12 cellular contexts compared by ENCODE assay signal in genomic region chr1:173294853-173295252, GRCh38.
"Had no signal": no experiment of that assay in that cellular context is flagged by ENCODE, and none has a peak within 500 bp of the region (broad histone marks: within the 10 kb centered on the region; RNA-seq: fewer than 3 reads in every experiment).

No MANE protein-coding gene starts in this region.

- H3K9me3 ChIP-seq: esophagus squamous epithelium, heart right ventricle, pancreas, tibial nerve had no signal

- H3K4me3 ChIP-seq: esophagus squamous epithelium, heart right ventricle, pancreas, tibial nerve had no signal

- H3K4me1 ChIP-seq: esophagus squamous epithelium, pancreas, tibial nerve had no signal

- ATAC-seq: activated CD4-positive, CD25-positive, alpha-beta regulatory T cell treated with anti-CD3 and anti-CD28 coated beads, Interleukin-2, amount 50 U/mL, for 24 hours; heart right ventricle; left lobe of liver; pancreas had no signal

- H3K27me3 ChIP-seq: esophagus squamous epithelium, heart right ventricle, pancreas, tibial nerve had no signal

- H3K36me3 ChIP-seq: esophagus squamous epithelium, heart right ventricle, pancreas, tibial nerve had no signal

- DNase-seq: activated gamma-delta T cell; activated naive CD8-positive, alpha-beta T cell treated with anti-CD3 and anti-CD28 coated beads for 36 hours; activated T-cell treated with anti-CD3 and anti-CD28 coated beads, Interleukin-2, amount 50 U/mL, for 4 hours; aorta; esophagus squamous epithelium; heart right ventricle; islet precursor cell; nephron progenitor cell; pancreas had no signal

- H3K27ac ChIP-seq: esophagus squamous epithelium, heart right ventricle, pancreas, tibial nerve had no signal
